In genomic region chr1:181023265-181024057, GRCh38 we compare ENCODE assay signal across 8 cellular contexts. TPM values are rescaled to one million over a fixed set of nuclear protein-coding genes. Genes with fewer than 3 reads are reported as not detected.
A peak's percentile ranks its signal among the peaks of the same experiment; 100 is the strongest.
DNase-seq lines count a peak whose midpoint lies in the region; ATAC-seq, FAIRE-seq and TF ChIP-seq lines count a peak whose summit lies in the region.

No MANE protein-coding gene starts in this region.

- no peaks in the 10 kb centered on the region for H3K36me3 ChIP-seq in effector memory CD4-positive, alpha-beta T cell (ENCODE audit: control insufficient read depth, insufficient read depth, low read length)
- H3K36me3 ChIP-seq in ovary = no peaks in the 10 kb centered on the region

- no peak for ATAC-seq in HG03039 (IDR thresholded peaks at IDR 0.05; ENCODE audit: unreplicated experiment)

- intact Hi-C loops in ovary (cut with DNase I) = loop anchor here in 1 of 4 donors (5.0 kb wide), 1 partner anchor 64 kb away; the partner anchor contains the start of gene IER5

- peak; percentile 21 for FAIRE-seq in D721Med (lab: Jason Lieb, UNC)

- no peak for DNase-seq in D721Med (ENCODE audit: insufficient read length, low spot score)
- DNase-seq in LNCaP clone FGC (ENCODE audit: low read depth) = no peak
- no peak for DNase-seq in effector memory CD4-positive, alpha-beta T cell
- peak in 3 of 5 donors; percentile 39 to 54 (median 53) for DNase-seq in ovary
- no peak for DNase-seq in NK-92 (lab: John Stamatoyannopoulos, UW; ENCODE audit: unreplicated experiment)
- DNase-seq in NCI-H2196 (lab: John Stamatoyannopoulos, UW; ENCODE audit: unreplicated experiment) = no peak
- no peak for DNase-seq in HPDE6-E6E7 (ENCODE audit: extremely low spot score)

- TF ChIP-seq EP300 in ovary (IDR thresholded peaks at IDR 0.05) = no peak

- no peak overlapping the region for H3K27ac ChIP-seq in effector memory CD4-positive, alpha-beta T cell (ENCODE audit: insufficient read depth, low read length, poor library complexity, severe bottlenecking)
- H3K27ac ChIP-seq in ovary = peak overlapping the region in 1 of 2 donors; percentile 9

- TF ChIP-seq POLR2A in ovary (IDR thresholded peaks at IDR 0.05) = no peak

- 65 to 67% (median 65%) methylated on average over 10 of the region's 10 CpGs for WGBS in ovary, 3 donors

- no peak for TF ChIP-seq CTCF in D721Med (IDR thresholded peaks at IDR 0.05; ENCODE audit: insufficient read depth, missing control alignments)
- TF ChIP-seq CTCF in LNCaP clone FGC (IDR thresholded peaks at IDR 0.05; ENCODE audit: control insufficient read depth, extremely low read depth, insufficient read depth) = no peak
- no peak for TF ChIP-seq CTCF in ovary (IDR thresholded peaks at IDR 0.05)

- H3K4me3 ChIP-seq in LNCaP clone FGC (ENCODE audit: low read depth, low read length) (peak overlapping the region; percentile 38), ovary (peak overlapping the region; percentile 8)
- peak overlapping the region; percentile 8 for H3K4me3 ChIP-seq in effector memory CD4-positive, alpha-beta T cell (ENCODE audit: insufficient read depth, low read depth, low read length, poor library complexity, severe bottlenecking)

- no peaks in the 10 kb centered on the region for H3K27me3 ChIP-seq in effector memory CD4-positive, alpha-beta T cell (replicated peaks; ENCODE audit: control insufficient read depth, insufficient read depth, low read length, poor library complexity, severe bottlenecking)
- H3K27me3 ChIP-seq in ovary = no peaks in the 10 kb centered on the region

- H3K9me3 ChIP-seq in effector memory CD4-positive, alpha-beta T cell (ENCODE audit: control insufficient read depth, low read length) = no peaks in the 10 kb centered on the region
- no peaks in the 10 kb centered on the region for H3K9me3 ChIP-seq in ovary

- H3K4me1 ChIP-seq in effector memory CD4-positive, alpha-beta T cell (ENCODE audit: control insufficient read depth, insufficient read depth, low read length, poor library complexity, severe bottlenecking) = no peaks in the 10 kb centered on the region
- H3K4me1 ChIP-seq in ovary (ENCODE audit: insufficient read depth) = no peaks in the 10 kb centered on the region

RNA-seq across cellular contexts. Expression of gene STX6, which starts 0.8 kb away (rescaled TPM):
- total RNA-seq in ovary = 10 to 100 TPM; 15.6 to 21.7 (median 18.4) TPM
- 10 to 100 TPM in 1 of 2 donors, 1 to 10 TPM in 1; 9.9 to 14.8 TPM for polyA plus RNA-seq in ovary

RNA-seq across cellular contexts. Expression of gene MR1, which starts 10.3 kb away (rescaled TPM):
- 10 to 100 TPM in 6 of 7 donors, 1 to 10 TPM in 1; 7.4 to 21.5 (median 15.5) TPM for total RNA-seq in ovary
- polyA plus RNA-seq in ovary = 10 to 100 TPM in 1 of 2 donors, 1 to 10 TPM in 1; 6.9 to 53.6 TPM

Comparison
In these comparisons a context has a peak if more than half of its experiments do, and no peak if none do; other contexts are left out.
1. DNase-seq: peak in ovary (3 of 5); none in D721Med (single experiment), LNCaP clone FGC (single experiment), effector memory CD4-positive, alpha-beta T cell (0 of 3), NK-92 (single experiment), NCI-H2196 (single experiment) and HPDE6-E6E7 (single experiment).
2. Peak in every context shown above with its lines, with median percentiles within 50 percentile points of each other: H3K4me3 ChIP-seq.